Comparison of ENCODE assay signal across 14 cellular contexts in the genomic region with DNA sequence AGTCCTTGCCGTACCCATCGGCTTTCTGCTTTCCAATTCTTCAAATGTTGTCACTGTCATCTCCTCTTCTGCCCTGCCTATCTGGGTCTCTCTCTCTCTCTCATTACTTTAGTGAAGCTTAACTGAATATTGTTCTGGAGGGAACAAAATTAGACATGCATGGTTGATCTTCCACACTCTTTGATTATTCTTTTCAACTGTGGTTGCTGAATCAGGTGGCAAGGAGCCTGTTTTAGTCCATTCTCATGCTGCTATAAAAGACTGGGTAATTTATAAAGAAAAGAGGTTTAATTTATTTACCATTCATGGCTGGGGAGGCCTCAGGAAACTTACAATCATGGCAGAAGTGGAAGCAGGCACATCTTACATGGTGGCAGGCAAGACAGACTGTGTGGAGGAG.
A peak's percentile ranks its signal among the peaks of the same experiment; 100 is the strongest.
DNase-seq lines count a peak whose midpoint lies in the region; ATAC-seq and TF ChIP-seq lines count a peak whose summit lies in the region.
"Had no signal": no experiment of that assay in that cellular context is flagged by ENCODE, and none has a peak within 500 bp of the region (broad histone marks: within the 10 kb centered on the region; RNA-seq: fewer than 3 reads in every experiment).

No MANE protein-coding gene starts in this region.

- H3K4me2 ChIP-seq in BLaER1 (0 out of 2 replicates have a peak overlapping the region, but pooled peaks have one; percentile 5), neuronal stem cell (ENCODE audit: insufficient read depth, low read length, poor library complexity, severe bottlenecking) (no peak overlapping the region), osteoblast (ENCODE audit: insufficient read depth, low read length) (no peak overlapping the region)

- no peak overlapping the region for H4K91ac ChIP-seq in neuronal stem cell (ENCODE audit: low read depth, low read length, poor library complexity)

- H4K20me1 ChIP-seq in BLaER1: no peaks in the 10 kb centered on the region
- H4K20me1 ChIP-seq in osteoblast (ENCODE audit: insufficient read depth, low read length): no peaks in the 10 kb centered on the region

- H3K9ac ChIP-seq in BLaER1 (no peak overlapping the region), neuronal stem cell (ENCODE audit: low read depth, low read length, poor library complexity) (no peak overlapping the region)
- H3K9ac ChIP-seq: GM23248 had no signal

- DNase-seq in M059J (ENCODE audit: low read depth): peak; percentile 54
- peak; percentile 79 for DNase-seq in astrocyte of the hippocampus (ENCODE audit: low read depth, low spot score)
- DNase-seq in naive thymus-derived CD8-positive, alpha-beta T cell: no peak
- DNase-seq in stimulated activated CD4-positive, alpha-beta T cell treated with anti-CD3 and anti-CD28 coated beads, Interleukin-2, amount 100 ng/mL, for 24 hours: no peak
- DNase-seq in neuronal stem cell (ENCODE audit: low spot score): no peak
- no peak for DNase-seq in osteoblast (ENCODE audit: insufficient read length, low spot score, missing footprints)
- DNase-seq: DMS79, GM23248 had no signal

- H3K9me3 Mint-ChIP-seq in naive thymus-derived CD8-positive, alpha-beta T cell: peaks cover 0 to 10% (median 2%) of the 10 kb centered on the region in 9 donors

- H2BK15ac ChIP-seq in neuronal stem cell (ENCODE audit: low read length): no peak overlapping the region

- no peak overlapping the region for H3K23ac ChIP-seq in neuronal stem cell (ENCODE audit: low read depth, low read length, poor library complexity)

- H3K27me3 Mint-ChIP-seq in naive thymus-derived CD8-positive, alpha-beta T cell: no peaks in the 10 kb centered on the region

- H3K27me3 ChIP-seq in BLaER1 (no peaks in the 10 kb centered on the region), neuronal stem cell (ENCODE audit: control insufficient read depth in 3 of 3, insufficient read depth in 3 of 3, low read depth in 1 of 3, low read length in 3 of 3) (no peaks in the 10 kb centered on the region), osteoblast (ENCODE audit: insufficient read depth, low read length) (no peaks in the 10 kb centered on the region)

- H2AFZ ChIP-seq in neuronal stem cell (ENCODE audit: low read length) (no peak overlapping the region), osteoblast (ENCODE audit: low read length) (no peak overlapping the region)
- H2AFZ ChIP-seq: GM23248 had no signal

- no peak for TF ChIP-seq CTCF in osteoblast (IDR thresholded peaks at IDR 0.05; ENCODE audit: extremely low read depth, low read depth, low read length)

- H3K4me3 ChIP-seq in BLaER1 (no peak overlapping the region), neuronal stem cell (ENCODE audit: low read length in 2 of 2) (no peak overlapping the region), osteoblast (ENCODE audit: insufficient read depth, low read length) (no peak overlapping the region)
- H3K4me3 ChIP-seq: GM12878, GM23248 had no signal

- peaks cover 42% of the 10 kb centered on the region for H3K4me1 ChIP-seq in BLaER1
- peaks cover 10 to 15% of the 10 kb centered on the region in 2 donors for H3K4me1 ChIP-seq in neuronal stem cell (ENCODE audit: control insufficient read depth in 2 of 2, insufficient read depth in 1 of 2, low read depth in 1 of 2, low read length in 2 of 2)
- no peaks in the 10 kb centered on the region for H3K4me1 ChIP-seq in osteoblast (ENCODE audit: insufficient read depth, low read length)

- H2AK5ac ChIP-seq in neuronal stem cell (ENCODE audit: low read depth, low read length): no peak overlapping the region

- H2BK120ac ChIP-seq in neuronal stem cell (ENCODE audit: low read depth, low read length): no peak overlapping the region

- peaks cover 2% of the 10 kb centered on the region for H3K79me1 ChIP-seq in neuronal stem cell (ENCODE audit: low read depth, low read length)

- no peak for ATAC-seq in naive thymus-derived CD8-positive, alpha-beta T cell
- ATAC-seq in GM21825 (IDR thresholded peaks at IDR 0.05; ENCODE audit: unreplicated experiment): no peak
- ATAC-seq: GM12878, HCT116 had no signal

- H3K27ac ChIP-seq in BLaER1 (no peak overlapping the region), neuronal stem cell (replicated peaks; ENCODE audit: low read length) (no peak overlapping the region), osteoblast (ENCODE audit: low read depth, low read length) (no peak overlapping the region)
- H3K27ac ChIP-seq: 22Rv1, GM23248, HL-60 had no signal

- peak overlapping the region in 7 of 10 donors; percentile 7 to 81 (median 37) for H3K27ac Mint-ChIP-seq in naive thymus-derived CD8-positive, alpha-beta T cell

- H3K9me3 ChIP-seq in BLaER1 (peaks cover 22% of the 10 kb centered on the region), neuronal stem cell (replicated peaks in 1 of 2; ENCODE audit: control insufficient read depth in 2 of 2, insufficient read depth in 1 of 2, low read depth in 1 of 2, low read length in 2 of 2) (peaks cover 6 to 7% of the 10 kb centered on the region in 2 donors), osteoblast (ENCODE audit: low read depth, low read length) (no peaks in the 10 kb centered on the region)

- H3K4ac ChIP-seq in neuronal stem cell (ENCODE audit: low read length): no peak overlapping the region

- H3K36me3 ChIP-seq in BLaER1: no peaks in the 10 kb centered on the region
- H3K36me3 ChIP-seq in neuronal stem cell (replicated peaks in 1 of 2; ENCODE audit: control insufficient read depth in 2 of 2, insufficient read depth in 2 of 2, low read length in 2 of 2): no peaks in the 10 kb centered on the region
- no peaks in the 10 kb centered on the region for H3K36me3 ChIP-seq in osteoblast (ENCODE audit: insufficient read depth, low read length)

- H3K18ac ChIP-seq in neuronal stem cell (ENCODE audit: low read length): no peak overlapping the region

- H3K14ac ChIP-seq in neuronal stem cell (ENCODE audit: low read length): no peak overlapping the region

- H2BK5ac ChIP-seq in neuronal stem cell (ENCODE audit: low read length): no peak overlapping the region

- H3K36me3 Mint-ChIP-seq in naive thymus-derived CD8-positive, alpha-beta T cell: peaks cover 0 to 5% (median 0%) of the 10 kb centered on the region in 3 donors

- H2BK12ac ChIP-seq in neuronal stem cell (ENCODE audit: low read length): no peak overlapping the region

- peaks cover 9 to 23% (median 16%) of the 10 kb centered on the region in 4 donors for H3K4me1 Mint-ChIP-seq in naive thymus-derived CD8-positive, alpha-beta T cell

- no peak overlapping the region for H4K8ac ChIP-seq in neuronal stem cell (ENCODE audit: low read depth, low read length)

- POLR2A ChIA-PET in naive thymus-derived CD8-positive, alpha-beta T cell (lab: Charles Lee): no interaction called here

- no peaks in the 10 kb centered on the region for H3K79me2 ChIP-seq in osteoblast (ENCODE audit: insufficient read depth, low read length)

- WGBS in neuronal stem cell (ENCODE audit: extremely low coverage in 2 of 2, insufficient read length in 2 of 2, insufficient replicate concordance in 1 of 2), 2 donors: no CpG with 5 or more reads among the region's 2 CpGs

- peak overlapping the region in 1 of 10 donors; percentile 41 for H3K4me3 Mint-ChIP-seq in naive thymus-derived CD8-positive, alpha-beta T cell

Comparison
In these comparisons a context has a peak if more than half of its experiments do, and no peak if none do; other contexts are left out.
1. DNase-seq: peak in M059J (single experiment) and astrocyte of the hippocampus (single experiment); none in naive thymus-derived CD8-positive, alpha-beta T cell (0 of 10), stimulated activated CD4-positive, alpha-beta T cell treated with anti-CD3 and anti-CD28 coated beads, Interleukin-2, amount 100 ng/mL, for 24 hours (0 of 2), neuronal stem cell (single experiment) and osteoblast (single experiment).